Comparison of ENCODE assay signal across 1 cellular context in genomic region chr3:194610690-194611089, GRCh38.
TF ChIP-seq lines count a peak whose summit lies in the region.

No MANE protein-coding gene starts in this region.

TF ChIP-seq in SK-N-SH, 30 proteins besides CTCF, POLR2A, EP300 and RAD21 (continued from another document):
- TF ChIP-seq USF1 (IDR thresholded peaks at IDR 0.05; ENCODE audit: borderline replicate concordance, low read depth) (no peak), ELF1 (IDR thresholded peaks at IDR 0.05) (no peak), SMC3 (IDR thresholded peaks at IDR 0.05; ENCODE audit: low read depth, low read length) (no peak), SIN3A (IDR thresholded peaks at IDR 0.05; ENCODE audit: borderline replicate concordance, low read depth, low read length) (no peak), FOXM1 (IDR thresholded peaks at IDR 0.05; ENCODE audit: low read depth) (no peak), YY1 (IDR thresholded peaks at IDR 0.05; ENCODE audit: low read depth) (no peak), EZH2phosphoT487 (IDR thresholded peaks at IDR 0.05; ENCODE audit: borderline replicate concordance, low read depth) (no peak), MAX (IDR thresholded peaks at IDR 0.05; ENCODE audit: low read depth) (no peak), ZBTB33 (IDR thresholded peaks at IDR 0.05; ENCODE audit: borderline replicate concordance, low read depth) (no peak), NRF1 (IDR thresholded peaks at IDR 0.05; ENCODE audit: low read depth, low read length) (no peak), GATA2 (CRISPR knock-in tag; IDR thresholded peaks at IDR 0.05) (no peak), RXRA (IDR thresholded peaks at IDR 0.05; ENCODE audit: borderline replicate concordance, low read depth) (no peak), MEF2A (IDR thresholded peaks at IDR 0.05; ENCODE audit: borderline replicate concordance, low read depth) (no peak), GABPA (IDR thresholded peaks at IDR 0.05; ENCODE audit: low read depth) (no peak), USF2 (IDR thresholded peaks at IDR 0.05; ENCODE audit: borderline replicate concordance, low read depth, low read length) (no peak), RCOR1 (IDR thresholded peaks at IDR 0.05; ENCODE audit: low read length) (no peak), PBX3 (IDR thresholded peaks at IDR 0.05) (no peak), RFX5 (IDR thresholded peaks at IDR 0.05; ENCODE audit: low read length) (no peak), IRF3 (IDR thresholded peaks at IDR 0.05; ENCODE audit: low read depth, low read length) (no peak)
